ENCODE assay signal across 11 cellular contexts in genomic region chr18:902179-902718, GRCh38. TPM values are rescaled to one million over a fixed set of nuclear protein-coding genes. Genes with fewer than 3 reads are reported as not detected.
DNase-seq lines count a peak whose midpoint lies in the region; ATAC-seq and TF ChIP-seq lines count a peak whose summit lies in the region.
"Had no signal": no experiment of that assay in that cellular context is flagged by ENCODE, and none has a peak within 500 bp of the region (broad histone marks: within the 10 kb centered on the region; RNA-seq: fewer than 3 reads in every experiment).

No MANE protein-coding gene starts in this region.

- peaks cover 91% of the 10 kb centered on the region for H3K27me3 Mint-ChIP-seq in brain
- H3K27me3 Mint-ChIP-seq in CD14-positive monocyte (ENCODE audit: low read depth in 3 of 3) = peaks cover 64 to 77% (median 66%) of the 10 kb centered on the region in 3 donors

- 52% methylated on average over 13 of the region's 13 CpGs for WGBS in smooth muscle cell (ENCODE audit: low lambda C conversion rate)
- 48% methylated on average over 13 of the region's 13 CpGs for WGBS in suprapubic skin

- H3K9me3 Mint-ChIP-seq in brain = peaks cover 0 to 7% (median 0%) of the 10 kb centered on the region in 5 experiments
- peaks cover 0 to 31% (median 11%) of the 10 kb centered on the region in 7 donors for H3K9me3 Mint-ChIP-seq in CD14-positive monocyte

- no peak overlapping the region for H2AFZ ChIP-seq in smooth muscle cell (ENCODE audit: low read depth)

- peak overlapping the region in 2 of 5 experiments; percentile 19 to 33 for H3K27ac Mint-ChIP-seq in brain
- no peak overlapping the region for H3K27ac Mint-ChIP-seq in CD14-positive monocyte

- H3K4me3 Mint-ChIP-seq in brain (peak overlapping the region; percentile 7 to 66 (median 54)), CD14-positive monocyte (peak overlapping the region in 1 of 2 donors; percentile 0)

- no peak overlapping the region for H3K9ac ChIP-seq in smooth muscle cell (ENCODE audit: low read depth)

- no peaks in the 10 kb centered on the region for H3K36me3 Mint-ChIP-seq in brain
- peaks cover 0 to 5% of the 10 kb centered on the region in 2 donors for H3K36me3 Mint-ChIP-seq in CD14-positive monocyte

- H3K9me3 ChIP-seq in smooth muscle cell (replicated peaks; ENCODE audit: low read depth) (no peaks in the 10 kb centered on the region), left lung (no peaks in the 10 kb centered on the region), suprapubic skin (no peaks in the 10 kb centered on the region)

- no peaks in the 10 kb centered on the region for H3K79me2 ChIP-seq in smooth muscle cell (ENCODE audit: low read depth)

- H3K27me3 ChIP-seq in smooth muscle cell (ENCODE audit: low read depth) = peaks cover 92% of the 10 kb centered on the region
- peaks cover 52 to 89% of the 10 kb centered on the region in 2 donors for H3K27me3 ChIP-seq in left lung
- peaks cover 70% of the 10 kb centered on the region for H3K27me3 ChIP-seq in suprapubic skin

- intact Hi-C loops in left lung (cut with DNase I) = no loop called here
- intact Hi-C loops in CD14-positive monocyte (cut with micrococcal nuclease) = no loop called here

- no peak overlapping the region for H3K4me3 ChIP-seq in smooth muscle cell
- no peak overlapping the region for H3K4me3 ChIP-seq in left lung
- no peak overlapping the region for H3K4me3 ChIP-seq in suprapubic skin

- peaks cover 28% of the 10 kb centered on the region for H3K4me1 Mint-ChIP-seq in brain
- H3K4me1 Mint-ChIP-seq in CD14-positive monocyte = peaks cover 8% of the 10 kb centered on the region

- H3K4me2 ChIP-seq in smooth muscle cell = no peak overlapping the region

- TF ChIP-seq POLR2A in suprapubic skin (IDR thresholded peaks at IDR 0.05) = no peak

- H4K20me1 ChIP-seq in smooth muscle cell (ENCODE audit: low read depth) = no peaks in the 10 kb centered on the region

- H3K4me1 ChIP-seq in smooth muscle cell (ENCODE audit: low read depth) (peaks cover 8% of the 10 kb centered on the region), left lung (peaks cover 6 to 10% of the 10 kb centered on the region in 2 donors), suprapubic skin (peaks cover 28% of the 10 kb centered on the region)

- H3K27ac ChIP-seq in smooth muscle cell (ENCODE audit: low read depth) = no peak overlapping the region
- H3K27ac ChIP-seq in left lung = no peak overlapping the region
- H3K27ac ChIP-seq in suprapubic skin = no peak overlapping the region

- no peak for ATAC-seq in left lung

- no peaks in the 10 kb centered on the region for H3F3A ChIP-seq in smooth muscle cell (ENCODE audit: low read depth)

- DNase-seq in NCI-H510A treated with DMSO at 0.1 percent for 48 hours (lab: John Stamatoyannopoulos, UW) (peak; percentile 27), NCI-H510A (lab: John Stamatoyannopoulos, UW) (no peak), NCI-H226 (peak; percentile 40), smooth muscle cell (lab: John Stamatoyannopoulos, UW; ENCODE audit: unreplicated experiment) (no peak), left lung (no peak), CD14-positive monocyte (ENCODE audit: low spot score) (no peak), suprapubic skin (ENCODE audit: low spot score in 2 of 2) (no peak)
- DNase-seq: dermis blood vessel endothelial cell had no signal

- TF ChIP-seq CTCF in brain (conservative IDR thresholded peaks at IDR 0.05) (peak; percentile 41 to 53), smooth muscle cell (IDR thresholded peaks at IDR 0.05; ENCODE audit: borderline replicate concordance, insufficient read depth, poor library complexity, severe bottlenecking) (peak; percentile 22), left lung (IDR thresholded peaks at IDR 0.05) (no peak), CD14-positive monocyte (IDR thresholded peaks at IDR 0.05) (no peak), suprapubic skin (IDR thresholded peaks at IDR 0.05) (no peak)

- no peak for TF ChIP-seq EP300 in suprapubic skin (IDR thresholded peaks at IDR 0.05)

- no peaks in the 10 kb centered on the region for H3K36me3 ChIP-seq in smooth muscle cell (ENCODE audit: low read depth)
- no peaks in the 10 kb centered on the region for H3K36me3 ChIP-seq in left lung
- H3K36me3 ChIP-seq in suprapubic skin = no peaks in the 10 kb centered on the region

RNA-seq across cellular contexts. Expression of gene ADCYAP1, which starts 2.4 kb away (rescaled TPM):
- polyA plus RNA-seq in brain (ENCODE audit: insufficient read depth, low read depth, low replicate concordance) (29.7 TPM), smooth muscle cell (not detected in 2 replicates), CD14-positive monocyte (not detected)
- total RNA-seq in smooth muscle cell (not detected in 2 replicates), left lung (under 1 TPM in 1 of 2 donors, not detected in 1; 0.08 TPM), suprapubic skin (not detected)
- total RNA-seq: dermis blood vessel endothelial cell, LHCN-M2 had no signal
- polyA plus RNA-seq: AG04450 had no signal

Comparison
In these comparisons a context has a peak if more than half of its experiments do, and no peak if none do; other contexts are left out.
1. DNase-seq: peak in NCI-H510A treated with DMSO at 0.1 percent for 48 hours (single experiment) and NCI-H226 (single experiment); none in NCI-H510A (single experiment), smooth muscle cell (single experiment), left lung (0 of 2), CD14-positive monocyte (single experiment) and suprapubic skin (0 of 2).
2. CTCF ChIP-seq: peak in brain (2 of 2) and smooth muscle cell (single experiment); none in left lung (0 of 2), CD14-positive monocyte (single experiment) and suprapubic skin (0 of 2).